ENCODE assay signal across 8 cellular contexts in genomic region chrX:46912098-46912672, GRCh38. TPM values are rescaled to one million over a fixed set of nuclear protein-coding genes. Genes with fewer than 3 reads are reported as not detected.
DNase-seq lines count a peak whose midpoint lies in the region; ATAC-seq and TF ChIP-seq lines count a peak whose summit lies in the region.

TSS of gene JADE3 (plus strand) at chrX:46912421. CDS start at chrX:46984895, 72,474 bp downstream.

- ATAC-seq in GM18867 (IDR thresholded peaks at IDR 0.05; ENCODE audit: unreplicated experiment) (peak; percentile 29), left cardiac atrium (peak; percentile 94 to 97), GM18519 (IDR thresholded peaks at IDR 0.05; ENCODE audit: low FRiP score, unreplicated experiment) (no peak)

- intact Hi-C loops in left cardiac atrium (cut with DNase I), result loop anchor here in 1 of 2 donors (10.0 kb wide), 1 partner anchor 63 kb away; no protein-coding TSS in a partner anchor

- no peaks in the 10 kb centered on the region for H3K9me2 ChIP-seq in Loucy (replicated peaks; ENCODE audit: low read depth, low read length)

- no peak within 1 kb of the TSS for H3K27ac ChIP-seq in AG04450 (ENCODE audit: low read depth, low read length)
- H3K27ac ChIP-seq in parathyroid adenoma, result peak within 1 kb of the TSS; percentile 11

- H3K27me3 ChIP-seq in AG04450 (ENCODE audit: control insufficient read depth, insufficient read depth, low read length), result peaks cover 3% of the 10 kb centered on the region
- peaks cover 4% of the 10 kb centered on the region for H3K27me3 ChIP-seq in Loucy (ENCODE audit: insufficient read depth, low read length, poor library complexity, severe bottlenecking)
- no peaks in the 10 kb centered on the region for H3K27me3 ChIP-seq in parathyroid adenoma (ENCODE audit: control insufficient read depth, insufficient read depth, low read length)

- DNase-seq in AG04450 (ENCODE audit: low read depth, low spot score), result no peak
- peak; percentile 84 for DNase-seq in RPMI7951 (ENCODE audit: low read depth)
- DNase-seq in amygdala (lab: John Stamatoyannopoulos, UW), result peak in 44 of 56 donors; percentile 0 to 62 (median 11)
- DNase-seq in left cardiac atrium, result peak; percentile 81

- TF ChIP-seq CTCF in AG04450 (IDR thresholded peaks at IDR 0.05; ENCODE audit: low read depth, low read length) (no peak), Loucy (conservative IDR thresholded peaks at IDR 0.05; ENCODE audit: low read length) (no peak), parathyroid adenoma (IDR thresholded peaks at IDR 0.05) (no peak)

- H3K9ac ChIP-seq in Loucy (ENCODE audit: low read depth, low read length, poor library complexity, severe bottlenecking) (peak within 1 kb of the TSS; percentile 88), parathyroid adenoma (no peak within 1 kb of the TSS)

- peak within 1 kb of the TSS; percentile 90 for H3K4me2 ChIP-seq in Loucy (ENCODE audit: low read depth, low read length, poor library complexity, severe bottlenecking)
- peak within 1 kb of the TSS; percentile 61 for H3K4me2 ChIP-seq in parathyroid adenoma (ENCODE audit: low read length)

- H3K9me3 ChIP-seq in AG04450 (ENCODE audit: control insufficient read depth, insufficient read depth, low read length) (no peaks in the 10 kb centered on the region), Loucy (ENCODE audit: insufficient read depth, low read depth, low read length) (no peaks in the 10 kb centered on the region), parathyroid adenoma (ENCODE audit: control insufficient read depth, low read length) (no peaks in the 10 kb centered on the region)

- H3K4me1 ChIP-seq in Loucy (ENCODE audit: insufficient read depth, low read length, poor library complexity, severe bottlenecking), result peaks cover 25% of the 10 kb centered on the region
- H3K4me1 ChIP-seq in parathyroid adenoma, result no peaks in the 10 kb centered on the region

- H4K20me1 ChIP-seq in Loucy (ENCODE audit: insufficient read depth, low read length, poor library complexity, severe bottlenecking), result peaks cover 39% of the 10 kb centered on the region

- CTCF ChIA-PET in AG04450 (lab: Charles Lee), result interaction anchor here (0.6 to 2.7 kb wide), 5 partner anchors 8 to 357 kb away, joined by 3 to 15 read pairs (median 6); no protein-coding TSS in a partner anchor

- no peaks in the 10 kb centered on the region for H3K36me3 ChIP-seq in Loucy (ENCODE audit: insufficient read depth, low read length)
- H3K36me3 ChIP-seq in parathyroid adenoma (ENCODE audit: control insufficient read depth, insufficient read depth, low read length), result no peaks in the 10 kb centered on the region

- 0 out of 2 replicates have a peak, but pooled peaks cover 5% of the 10 kb centered on the region for H3F3A ChIP-seq in Loucy (ENCODE audit: low read depth)

- H2AFZ ChIP-seq in Loucy (ENCODE audit: low read length) (peak within 1 kb of the TSS; percentile 56), parathyroid adenoma (peak within 1 kb of the TSS; percentile 78)

- H3K4me3 ChIP-seq in AG04450 (ENCODE audit: low read depth, low read length) (peak within 1 kb of the TSS; percentile 68), Loucy (ENCODE audit: low read length, poor library complexity, severe bottlenecking) (peak within 1 kb of the TSS; percentile 95), parathyroid adenoma (ENCODE audit: low read depth, low read length) (peak within 1 kb of the TSS; percentile 52)

- H3K79me2 ChIP-seq in Loucy (ENCODE audit: insufficient read depth, low read length), result peaks cover 41% of the 10 kb centered on the region
- peaks cover 7% of the 10 kb centered on the region for H3K79me2 ChIP-seq in parathyroid adenoma

- POLR2A ChIA-PET in AG04450 (lab: Yijun Ruan, JAX), result no interaction called here

RNA-seq across cellular contexts. Expression of gene JADE3, which starts in this region (rescaled TPM):
- 6.5 and 7.7 TPM in 2 replicates for polyA plus RNA-seq in AG04450 (2011; rRNA removed)
- 5.8 TPM in 2 replicates for polyA minus RNA-seq in AG04450 (2011; rRNA and poly(A)+ RNA removed)
- 5.8 and 6.1 TPM in 2 replicates for total RNA-seq in RPMI7951 (2014; rRNA removed; shearing (Covaris generic))
- 1 to 10 TPM; 5.3 TPM for total RNA-seq in left cardiac atrium
